Comparison of ENCODE assay signal across 23 cellular contexts in genomic region chr2:126756125-126756524, GRCh38.
DNase-seq lines count a peak whose midpoint lies in the region; ATAC-seq, FAIRE-seq and TF ChIP-seq lines count a peak whose summit lies in the region.
"Had no signal": no experiment of that assay in that cellular context is flagged by ENCODE, and none has a peak within 500 bp of the region (broad histone marks: within the 10 kb centered on the region; RNA-seq: fewer than 3 reads in every experiment).

No MANE protein-coding gene starts in this region.

- TF ChIP-seq CTCF in CD8-positive, alpha-beta T cell (IDR thresholded peaks at IDR 0.05): no peak
- TF ChIP-seq CTCF in K562 (IDR thresholded peaks at IDR 0.05 in 2 of 3, conservative IDR thresholded peaks at IDR 0.05 in 1 of 3; ENCODE audit: insufficient read depth in 2 of 3, low read depth in 1 of 3, low read length in 3 of 3): no peak
- TF ChIP-seq CTCF in type B pancreatic cell (conservative IDR thresholded peaks at IDR 0.05): no peak
- TF ChIP-seq CTCF in WTC11 (IDR thresholded peaks at IDR 0.05): no peak

- no peak for FAIRE-seq in K562 (lab: Jason Lieb, UNC)
- FAIRE-seq: G401.6 had no signal

- no peak for ATAC-seq in activated naive CD8-positive, alpha-beta T cell treated with anti-CD3 and anti-CD28 coated beads, Interleukin-2, amount 50 U/mL, for 24 hours
- ATAC-seq in CD8-positive, alpha-beta T cell: no peak
- ATAC-seq in K562 (no peak), WTC11 (no peak)

- H3K4me1 ChIP-seq in CD8-positive, alpha-beta T cell (ENCODE audit: insufficient read depth, low read length): peaks cover 21% of the 10 kb centered on the region
- H3K4me1 ChIP-seq in K562 (replicated peaks in 1 of 2; ENCODE audit: control insufficient read depth in 2 of 2, insufficient read depth in 2 of 2, low read length in 2 of 2): no peaks in the 10 kb centered on the region; a peak in 1 of 5 replicates
- H3K4me1 ChIP-seq: Caco-2, HAP-1, SJSA1 had no signal

- no peaks in the 10 kb centered on the region for H3K36me3 Mint-ChIP-seq in activated naive CD8-positive, alpha-beta T cell
- no peaks in the 10 kb centered on the region for H3K36me3 Mint-ChIP-seq in activated naive CD8-positive, alpha-beta T cell treated with anti-CD3 and anti-CD28 coated beads, Interleukin-2, amount 50 U/mL, for 24 hours (ENCODE audit: low read depth)
- no peaks in the 10 kb centered on the region for H3K36me3 Mint-ChIP-seq in CD8-positive, alpha-beta T cell
- H3K36me3 Mint-ChIP-seq in type B pancreatic cell (no peaks in the 10 kb centered on the region), WTC11 (no peaks in the 10 kb centered on the region)

- 0% methylated on average over 1 of the region's 1 CpG for WGBS in K562 (ENCODE audit: insufficient coverage, low coverage, missing lambda C conversion rate)

- no peaks in the 10 kb centered on the region for H3K9me1 ChIP-seq in K562 (ENCODE audit: control insufficient read depth, insufficient read depth, low read length)

- intact Hi-C loops in CD8-positive, alpha-beta T cell (cut with DNase I, micrococcal nuclease): no loop called here
- intact Hi-C loops in K562 (cut with micrococcal nuclease): no loop called here

- no peak for TF ChIP-seq POLR2A in K562 (conservative IDR thresholded peaks at IDR 0.05)

- no peaks in the 10 kb centered on the region for H3K36me3 ChIP-seq in CD8-positive, alpha-beta T cell (ENCODE audit: insufficient read depth, low read length)
- H3K36me3 ChIP-seq in K562 (ENCODE audit: control insufficient read depth, insufficient read depth, low read length): no peaks in the 10 kb centered on the region
- H3K36me3 ChIP-seq: HAP-1, SJSA1 had no signal

- H3K27me3 Mint-ChIP-seq in activated naive CD8-positive, alpha-beta T cell: no peaks in the 10 kb centered on the region
- no peaks in the 10 kb centered on the region for H3K27me3 Mint-ChIP-seq in activated naive CD8-positive, alpha-beta T cell treated with anti-CD3 and anti-CD28 coated beads, Interleukin-2, amount 50 U/mL, for 24 hours
- no peaks in the 10 kb centered on the region for H3K27me3 Mint-ChIP-seq in CD8-positive, alpha-beta T cell (ENCODE audit: low read depth)
- peaks cover 14% of the 10 kb centered on the region for H3K27me3 Mint-ChIP-seq in type B pancreatic cell
- H3K27me3 Mint-ChIP-seq in WTC11 (ENCODE audit: low read depth): no peaks in the 10 kb centered on the region; the same call in 1 of the 2 replicates
- H3K27me3 Mint-ChIP-seq: CD4-positive, alpha-beta T cell had no signal

- no peaks in the 10 kb centered on the region for H3K79me2 ChIP-seq in K562 (ENCODE audit: control insufficient read depth, insufficient read depth, low read length)

- no TSS peak for BruUV-seq in K562 (replicated peaks; lab: Mats Ljungman, UMichigan)

- H3K9ac ChIP-seq in K562 (ENCODE audit: insufficient read depth in 1 of 2, low read depth in 2 of 2, low read length in 2 of 2): no peak overlapping the region

- H3K27me3 ChIP-seq in CD8-positive, alpha-beta T cell (ENCODE audit: insufficient read depth, low read length): no peaks in the 10 kb centered on the region
- H3K27me3 ChIP-seq in K562 (ENCODE audit: control insufficient read depth in 2 of 2, insufficient read depth in 2 of 2, low read length in 2 of 2): peaks cover 0 to 12% of the 10 kb centered on the region in 2 experiments; a peak in 2 of 5 replicates
- H3K27me3 ChIP-seq: SJSA1 had no signal

- in situ Hi-C loops in K562 (cut with MboI): no loop called here

- no peak for TF ChIP-seq EP300 in K562 (IDR thresholded peaks at IDR 0.05; ENCODE audit: low read length)

- no peaks in the 10 kb centered on the region for H4K20me1 ChIP-seq in K562 (replicated peaks; ENCODE audit: control insufficient read depth, insufficient read depth, low read length)

- no peaks in the 10 kb centered on the region for H3K9me3 ChIP-seq in CD8-positive, alpha-beta T cell (ENCODE audit: low read length)
- H3K9me3 ChIP-seq in K562 (replicated peaks; ENCODE audit: control insufficient read depth, insufficient read depth, low read depth, low read length): no peaks in the 10 kb centered on the region
- H3K9me3 ChIP-seq: HAP-1, SJSA1 had no signal

- no peak overlapping the region for H3K27ac ChIP-seq in CD8-positive, alpha-beta T cell (ENCODE audit: low read depth, low read length)
- no peak overlapping the region for H3K27ac ChIP-seq in K562 (ENCODE audit: extremely low read depth, low read depth, low read length)
- H3K27ac ChIP-seq: SJSA1 had no signal

- H3K9me3 Mint-ChIP-seq in activated naive CD8-positive, alpha-beta T cell (ENCODE audit: low read depth): peaks cover 5% of the 10 kb centered on the region
- no peaks in the 10 kb centered on the region for H3K9me3 Mint-ChIP-seq in activated naive CD8-positive, alpha-beta T cell treated with anti-CD3 and anti-CD28 coated beads, Interleukin-2, amount 50 U/mL, for 24 hours
- H3K9me3 Mint-ChIP-seq in CD8-positive, alpha-beta T cell: peaks cover 3% of the 10 kb centered on the region
- H3K9me3 Mint-ChIP-seq in type B pancreatic cell (peaks cover 6% of the 10 kb centered on the region), WTC11 (peaks cover 9% of the 10 kb centered on the region)
- H3K9me3 Mint-ChIP-seq: IgD-negative memory B cell had no signal

- CTCF ChIA-PET in CD8-positive, alpha-beta T cell (lab: Charles Lee): interaction anchor here (1.3 to 6.3 kb wide), 2 partner anchors 122 to 228 kb away, joined by 3 to 25 read pairs; no protein-coding TSS in a partner anchor
- CTCF ChIA-PET in K562 (lab: Yijun Ruan, JAX; ENCODE audit: low intra/inter-chr PET ratio): no interaction called here
- CTCF ChIA-PET in WTC11 (lab: Charles Lee): interaction anchor here (1.0 to 2.0 kb wide), 3 partner anchors 21 to 228 kb away, joined by 3 to 5 read pairs (median 4); no protein-coding TSS in a partner anchor

- no peak overlapping the region for H3K4me2 ChIP-seq in K562 (ENCODE audit: insufficient read depth, low read length)

- peak overlapping the region; percentile 11 for H3K27ac Mint-ChIP-seq in activated naive CD8-positive, alpha-beta T cell
- no peak overlapping the region for H3K27ac Mint-ChIP-seq in activated naive CD8-positive, alpha-beta T cell treated with anti-CD3 and anti-CD28 coated beads, Interleukin-2, amount 50 U/mL, for 24 hours
- H3K27ac Mint-ChIP-seq in CD8-positive, alpha-beta T cell: peak overlapping the region; percentile 32
- H3K27ac Mint-ChIP-seq in type B pancreatic cell (no peak overlapping the region), WTC11 (no peak overlapping the region)
- H3K27ac Mint-ChIP-seq: CD4-positive, alpha-beta T cell had no signal

- DNase-seq in activated naive CD8-positive, alpha-beta T cell treated with anti-CD3 and anti-CD28 coated beads, Interleukin-2, amount 50 U/mL, for 24 hours: no peak
- no peak for DNase-seq in CD8-positive, alpha-beta T cell
- DNase-seq in K562 (ENCODE audit: extremely low read depth in 1 of 4, low spot score in 3 of 4): no peak
- DNase-seq in type B pancreatic cell (ENCODE audit: extremely low spot score, unreplicated experiment): peak; percentile 20
- DNase-seq in WTC11 (ENCODE audit: low spot score): no peak
- DNase-seq in NAMALWA (ENCODE audit: low spot score): no peak
- DNase-seq: Caco-2; CD4-positive, alpha-beta T cell; GOT3; NCI-H1092; NCI-H1417 treated with DMSO at 0.1 percent for 48 hours; NCI-H1694 treated with DMSO at 0.1 percent for 48 hours; NCI-H2081; NCI-H226; NCI-H510A; NCI-H69; Right ventricle myocardium superior; RPMI8226 had no signal

- POLR2A ChIA-PET in CD8-positive, alpha-beta T cell (lab: Charles Lee): no interaction called here
- POLR2A ChIA-PET in K562 (lab: Yijun Ruan, JAX): interaction anchor here (1.0 kb wide), 1 partner anchor 262 kb away, joined by 3 read pairs; no protein-coding TSS in a partner anchor
- POLR2A ChIA-PET in WTC11 (lab: Charles Lee): no interaction called here

- no peak overlapping the region for H2AFZ ChIP-seq in K562 (ENCODE audit: low read depth, low read length)

- TF ChIP-seq RAD21 in K562 (CRISPR knock-in tag; conservative IDR thresholded peaks at IDR 0.05 in 1 of 2, IDR thresholded peaks at IDR 0.05 in 1 of 2): no peak

- H3K4me3 ChIP-seq in CD8-positive, alpha-beta T cell (ENCODE audit: low read depth, low read length): no peak overlapping the region
- H3K4me3 ChIP-seq in K562: no peak overlapping the region
- H3K4me3 ChIP-seq: HAP-1, SJSA1 had no signal

- peaks cover 34% of the 10 kb centered on the region for H3K4me1 Mint-ChIP-seq in activated naive CD8-positive, alpha-beta T cell (ENCODE audit: low read depth)
- peaks cover 6% of the 10 kb centered on the region for H3K4me1 Mint-ChIP-seq in activated naive CD8-positive, alpha-beta T cell treated with anti-CD3 and anti-CD28 coated beads, Interleukin-2, amount 50 U/mL, for 24 hours
- peaks cover 50% of the 10 kb centered on the region for H3K4me1 Mint-ChIP-seq in CD8-positive, alpha-beta T cell (ENCODE audit: low read depth)
- H3K4me1 Mint-ChIP-seq in type B pancreatic cell (ENCODE audit: unreplicated experiment) (no peaks in the 10 kb centered on the region), WTC11 (peaks cover 32% of the 10 kb centered on the region)
- H3K4me1 Mint-ChIP-seq: IgD-negative memory B cell had no signal

- no peak overlapping the region for H3K4me3 Mint-ChIP-seq in activated naive CD8-positive, alpha-beta T cell
- H3K4me3 Mint-ChIP-seq in activated naive CD8-positive, alpha-beta T cell treated with anti-CD3 and anti-CD28 coated beads, Interleukin-2, amount 50 U/mL, for 24 hours: no peak overlapping the region
- H3K4me3 Mint-ChIP-seq in CD8-positive, alpha-beta T cell: no peak overlapping the region
- H3K4me3 Mint-ChIP-seq in type B pancreatic cell (no peak overlapping the region), WTC11 (no peak overlapping the region)
- H3K4me3 Mint-ChIP-seq: CD4-positive, alpha-beta T cell; IgD-negative memory B cell had no signal

TF ChIP-seq in K562, 482 proteins besides CTCF, POLR2A, EP300 and RAD21 (continues in another document):
- TF ChIP-seq ZBED1 (IDR thresholded peaks at IDR 0.05) (no peak), FOSL1 (tag; conservative IDR thresholded peaks at IDR 0.05) (peak; percentile 59), SMAD4 (CRISPR knock-in tag; conservative IDR thresholded peaks at IDR 0.05) (no peak)

TF ChIP-seq in WTC11, 78 proteins besides CTCF, POLR2A, EP300 and RAD21 (continues in another document):
- no peak for TF ChIP-seq ESRRA (CRISPR knock-in tag; IDR thresholded peaks at IDR 0.05; ENCODE audit: borderline replicate concordance)
- no peak for TF ChIP-seq HMGXB4 (CRISPR knock-in tag; IDR thresholded peaks at IDR 0.05)

Comparison
In these comparisons a context has a peak if more than half of its experiments do, and no peak if none do; other contexts are left out.
1. H3K27ac Mint-ChIP-seq: peak in activated naive CD8-positive, alpha-beta T cell (single experiment) and CD8-positive, alpha-beta T cell (single experiment); none in activated naive CD8-positive, alpha-beta T cell treated with anti-CD3 and anti-CD28 coated beads, Interleukin-2, amount 50 U/mL, for 24 hours (single experiment), type B pancreatic cell (single experiment) and WTC11 (single experiment).